29 cellular contexts compared by ENCODE assay signal in genomic region chr12:132801741-132802140, GRCh38.
"Had no signal": no experiment of that assay in that cellular context is flagged by ENCODE, and none has a peak within 500 bp of the region (broad histone marks: within the 10 kb centered on the region; RNA-seq: fewer than 3 reads in every experiment).

No MANE protein-coding gene starts in this region.

- ATAC-seq: activated CD4-positive, alpha-beta T cell treated with anti-CD3 and anti-CD28 coated beads for 36 hours; activated naive CD8-positive, alpha-beta T cell treated with anti-CD3 and anti-CD28 coated beads, Interleukin-2, amount 50 U/mL, for 24 hours; activated T-cell treated with anti-CD3 and anti-CD28 coated beads, Interleukin-2, amount 50 U/mL, for 72 hours; body of pancreas; gastroesophageal sphincter; heart left ventricle had no signal

- H3K4me3 ChIP-seq: adrenal gland, body of pancreas, colonic mucosa, esophagus squamous epithelium, gastroesophageal sphincter, heart left ventricle had no signal

- FAIRE-seq: endometrium, endothelial cell of umbilical vein had no signal

- H3K9me3 ChIP-seq: adrenal gland, body of pancreas, colonic mucosa, esophagus squamous epithelium, gastroesophageal sphincter, heart left ventricle had no signal

- H3K27ac ChIP-seq: adrenal gland, body of pancreas, colonic mucosa, epithelial cell of prostate, esophagus squamous epithelium, gastroesophageal sphincter, heart left ventricle had no signal

- H3K4me1 ChIP-seq: adrenal gland, body of pancreas, colonic mucosa, esophagus squamous epithelium, gastroesophageal sphincter had no signal

- DNase-seq: activated CD4-positive, alpha-beta memory T cell treated with anti-CD3 and anti-CD28 coated beads, Interleukin-2, amount 10 ng/mL, durations not matched to agents 7 days and 5 days; activated CD4-positive, alpha-beta T cell treated with anti-CD3 and anti-CD28 coated beads for 36 hours; activated CD4-positive, alpha-beta T cell treated with anti-CD3 and anti-CD28 coated beads, Interleukin-2, amount 10 ng/mL, durations not matched to agents 24 days and 14 days; activated CD4-positive, CD25-positive, alpha-beta regulatory T cell; activated CD4-positive, CD25-positive, alpha-beta regulatory T cell treated with anti-CD3 and anti-CD28 coated beads, Interleukin-2, amount 50 U/mL, for 72 hours; activated CD8-positive, alpha-beta memory T cell treated with anti-CD3 and anti-CD28 coated beads, Interleukin-2, amount 50 U/mL, for 48 hours; activated gamma-delta T cell; activated naive CD4-positive, alpha-beta T cell; activated naive CD8-positive, alpha-beta T cell treated with anti-CD3 and anti-CD28 coated beads for 36 hours; activated naive CD8-positive, alpha-beta T cell treated with anti-CD3 and anti-CD28 coated beads, Interleukin-2, amount 50 U/mL, for 24 hours; activated T-cell treated with anti-CD3 and anti-CD28 coated beads for 4 hours; activated T-cell treated with anti-CD3 and anti-CD28 coated beads, Interleukin-2, amount 50 U/mL, for 24 hours; activated T-cell treated with anti-CD3 and anti-CD28 coated beads, Interleukin-2, amount 50 U/mL, for 72 hours; adrenal gland; amygdala; aorta; body of pancreas; caudate nucleus; cerebellar nuclear complex; colonic mucosa; effector CD8-positive, alpha-beta T cell; esophagus squamous epithelium; foreskin melanocyte; heart left ventricle; T-helper 2 cell had no signal

- H3K27me3 ChIP-seq: adrenal gland, body of pancreas, colonic mucosa, esophagus squamous epithelium, gastroesophageal sphincter, heart left ventricle had no signal
